1 cellular context compared by ENCODE assay signal in genomic region chr15:68642491-68642845, GRCh38.
A peak's percentile ranks its signal among the peaks of the same experiment; 100 is the strongest.
TF ChIP-seq lines count a peak whose summit lies in the region.

No MANE protein-coding gene starts in this region.

TF ChIP-seq in K562, 482 proteins besides CTCF, POLR2A, EP300 and RAD21:
- no peak for TF ChIP-seq ZNF3 (CRISPR knock-in tag; IDR thresholded peaks at IDR 0.05)
- TF ChIP-seq PCBP2 (IDR thresholded peaks at IDR 0.05; ENCODE audit: low read depth, low read length, poor library complexity, severe bottlenecking): no peak
- TF ChIP-seq, protein P1, sequence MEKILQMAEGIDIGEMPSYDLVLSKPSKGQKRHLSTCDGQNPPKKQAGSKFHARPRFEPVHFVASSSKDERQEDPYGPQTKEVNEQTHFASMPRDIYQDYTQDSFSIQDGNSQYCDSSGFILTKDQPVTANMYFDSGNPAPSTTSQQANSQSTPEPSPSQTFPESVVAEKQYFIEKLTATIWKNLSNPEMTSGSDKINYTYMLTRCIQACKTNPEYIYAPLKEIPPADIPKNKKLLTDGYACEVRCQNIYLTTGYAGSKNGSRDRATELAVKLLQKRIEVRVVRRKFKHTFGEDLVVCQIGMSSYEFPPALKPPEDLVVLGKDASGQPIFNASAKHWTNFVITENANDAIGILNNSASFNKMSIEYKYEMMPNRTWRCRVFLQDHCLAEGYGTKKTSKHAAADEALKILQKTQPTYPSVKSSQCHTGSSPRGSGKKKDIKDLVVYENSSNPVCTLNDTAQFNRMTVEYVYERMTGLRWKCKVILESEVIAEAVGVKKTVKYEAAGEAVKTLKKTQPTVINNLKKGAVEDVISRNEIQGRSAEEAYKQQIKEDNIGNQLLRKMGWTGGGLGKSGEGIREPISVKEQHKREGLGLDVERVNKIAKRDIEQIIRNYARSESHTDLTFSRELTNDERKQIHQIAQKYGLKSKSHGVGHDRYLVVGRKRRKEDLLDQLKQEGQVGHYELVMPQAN (IDR thresholded peaks at IDR 0.05; ENCODE audit: borderline replicate concordance): no peak
- no peak for TF ChIP-seq ZNF133 (CRISPR knock-in tag; IDR thresholded peaks at IDR 0.05)
- 0 out of 2 replicates have a peak, but pooled peaks have one; percentile 32 for TF ChIP-seq HMBOX1 (IDR thresholded peaks at IDR 0.05)
- TF ChIP-seq NR0B1 (IDR thresholded peaks at IDR 0.05; ENCODE audit: partially characterized antibody): no peak
